In the genomic region with DNA sequence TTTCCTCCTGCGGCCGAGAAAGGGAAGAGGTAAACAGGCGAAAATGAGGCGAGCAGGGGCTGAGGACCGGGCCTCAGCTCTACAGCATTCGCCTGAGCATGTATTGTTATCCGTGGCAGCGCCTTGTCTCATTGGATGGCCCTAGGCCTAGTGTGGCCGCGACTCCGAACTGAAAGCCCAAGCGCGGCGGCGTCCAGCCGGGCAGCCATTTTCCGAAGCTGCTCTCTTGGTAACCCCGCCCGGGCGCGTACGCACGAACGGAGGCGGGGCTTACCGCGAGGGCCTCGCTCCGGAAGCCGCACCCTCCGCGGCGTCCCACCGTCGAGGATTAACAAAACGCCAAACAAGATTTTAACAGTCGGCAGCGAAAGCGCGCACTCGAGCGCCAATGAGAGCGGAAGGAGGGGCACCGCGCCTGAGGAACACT, we compare ENCODE assay signal across 1 cellular context.
TF ChIP-seq lines count a peak whose summit lies in the region.

No MANE protein-coding gene starts in this region.

TF ChIP-seq in K562, 482 proteins besides CTCF, POLR2A, EP300 and RAD21 (continued from another document and continues in another):
- TF ChIP-seq CCAR2 (IDR thresholded peaks at IDR 0.05; ENCODE audit: low read depth, low read length): no peak
- TF ChIP-seq, protein P1, sequence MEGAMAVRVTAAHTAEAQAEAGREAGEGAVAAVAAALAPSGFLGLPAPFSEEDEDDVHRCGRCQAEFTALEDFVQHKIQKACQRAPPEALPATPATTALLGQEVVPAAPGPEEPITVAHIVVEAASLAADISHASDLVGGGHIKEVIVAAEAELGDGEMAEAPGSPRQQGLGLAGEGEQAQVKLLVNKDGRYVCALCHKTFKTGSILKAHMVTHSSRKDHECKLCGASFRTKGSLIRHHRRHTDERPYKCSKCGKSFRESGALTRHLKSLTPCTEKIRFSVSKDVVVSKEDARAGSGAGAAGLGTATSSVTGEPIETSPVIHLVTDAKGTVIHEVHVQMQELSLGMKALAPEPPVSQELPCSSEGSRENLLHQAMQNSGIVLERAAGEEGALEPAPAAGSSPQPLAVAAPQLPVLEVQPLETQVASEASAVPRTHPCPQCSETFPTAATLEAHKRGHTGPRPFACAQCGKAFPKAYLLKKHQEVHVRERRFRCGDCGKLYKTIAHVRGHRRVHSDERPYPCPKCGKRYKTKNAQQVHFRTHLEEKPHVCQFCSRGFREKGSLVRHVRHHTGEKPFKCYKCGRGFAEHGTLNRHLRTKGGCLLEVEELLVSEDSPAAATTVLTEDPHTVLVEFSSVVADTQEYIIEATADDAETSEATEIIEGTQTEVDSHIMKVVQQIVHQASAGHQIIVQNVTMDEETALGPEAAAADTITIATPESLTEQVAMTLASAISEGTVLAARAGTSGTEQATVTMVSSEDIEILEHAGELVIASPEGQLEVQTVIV (CRISPR knock-in tag; IDR thresholded peaks at IDR 0.05; ENCODE audit: borderline replicate concordance): no peak
- TF ChIP-seq ZNF12 (CRISPR knock-in tag; IDR thresholded peaks at IDR 0.05): no peak
- TF ChIP-seq THRAP3 (IDR thresholded peaks at IDR 0.05; ENCODE audit: borderline replicate concordance): no peak
- TF ChIP-seq, protein P2, sequence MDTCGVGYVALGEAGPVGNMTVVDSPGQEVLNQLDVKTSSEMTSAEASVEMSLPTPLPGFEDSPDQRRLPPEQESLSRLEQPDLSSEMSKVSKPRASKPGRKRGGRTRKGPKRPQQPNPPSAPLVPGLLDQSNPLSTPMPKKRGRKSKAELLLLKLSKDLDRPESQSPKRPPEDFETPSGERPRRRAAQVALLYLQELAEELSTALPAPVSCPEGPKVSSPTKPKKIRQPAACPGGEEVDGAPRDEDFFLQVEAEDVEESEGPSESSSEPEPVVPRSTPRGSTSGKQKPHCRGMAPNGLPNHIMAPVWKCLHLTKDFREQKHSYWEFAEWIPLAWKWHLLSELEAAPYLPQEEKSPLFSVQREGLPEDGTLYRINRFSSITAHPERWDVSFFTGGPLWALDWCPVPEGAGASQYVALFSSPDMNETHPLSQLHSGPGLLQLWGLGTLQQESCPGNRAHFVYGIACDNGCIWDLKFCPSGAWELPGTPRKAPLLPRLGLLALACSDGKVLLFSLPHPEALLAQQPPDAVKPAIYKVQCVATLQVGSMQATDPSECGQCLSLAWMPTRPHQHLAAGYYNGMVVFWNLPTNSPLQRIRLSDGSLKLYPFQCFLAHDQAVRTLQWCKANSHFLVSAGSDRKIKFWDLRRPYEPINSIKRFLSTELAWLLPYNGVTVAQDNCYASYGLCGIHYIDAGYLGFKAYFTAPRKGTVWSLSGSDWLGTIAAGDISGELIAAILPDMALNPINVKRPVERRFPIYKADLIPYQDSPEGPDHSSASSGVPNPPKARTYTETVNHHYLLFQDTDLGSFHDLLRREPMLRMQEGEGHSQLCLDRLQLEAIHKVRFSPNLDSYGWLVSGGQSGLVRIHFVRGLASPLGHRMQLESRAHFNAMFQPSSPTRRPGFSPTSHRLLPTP (IDR thresholded peaks at IDR 0.05; ENCODE audit: borderline replicate concordance, extremely low read depth, insufficient read length): no peak
- TF ChIP-seq, protein P3, sequence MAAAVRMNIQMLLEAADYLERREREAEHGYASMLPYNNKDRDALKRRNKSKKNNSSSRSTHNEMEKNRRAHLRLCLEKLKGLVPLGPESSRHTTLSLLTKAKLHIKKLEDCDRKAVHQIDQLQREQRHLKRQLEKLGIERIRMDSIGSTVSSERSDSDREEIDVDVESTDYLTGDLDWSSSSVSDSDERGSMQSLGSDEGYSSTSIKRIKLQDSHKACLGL (CRISPR knock-in tag; IDR thresholded peaks at IDR 0.05; ENCODE audit: borderline replicate concordance, poor library complexity, severe bottlenecking): no peak
- TF ChIP-seq, protein P4, sequence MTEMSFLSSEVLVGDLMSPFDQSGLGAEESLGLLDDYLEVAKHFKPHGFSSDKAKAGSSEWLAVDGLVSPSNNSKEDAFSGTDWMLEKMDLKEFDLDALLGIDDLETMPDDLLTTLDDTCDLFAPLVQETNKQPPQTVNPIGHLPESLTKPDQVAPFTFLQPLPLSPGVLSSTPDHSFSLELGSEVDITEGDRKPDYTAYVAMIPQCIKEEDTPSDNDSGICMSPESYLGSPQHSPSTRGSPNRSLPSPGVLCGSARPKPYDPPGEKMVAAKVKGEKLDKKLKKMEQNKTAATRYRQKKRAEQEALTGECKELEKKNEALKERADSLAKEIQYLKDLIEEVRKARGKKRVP (CRISPR knock-in tag; IDR thresholded peaks at IDR 0.05): no peak
- TF ChIP-seq ZNF75A (CRISPR knock-in tag; IDR thresholded peaks at IDR 0.05): no peak
- no peak for TF ChIP-seq ZNF778 (CRISPR knock-in tag; IDR thresholded peaks at IDR 0.05)
- no peak for TF ChIP-seq RAD51 (IDR thresholded peaks at IDR 0.05; ENCODE audit: borderline replicate concordance, low read depth)
- no peak for TF ChIP-seq HSF4 (CRISPR knock-in tag; IDR thresholded peaks at IDR 0.05; ENCODE audit: borderline replicate concordance)
- peak; percentile 36 for TF ChIP-seq RBBP5 (IDR thresholded peaks at IDR 0.05; ENCODE audit: borderline replicate concordance, insufficient read depth, low read length, poor library complexity, severe bottlenecking)
- TF ChIP-seq, protein P5, sequence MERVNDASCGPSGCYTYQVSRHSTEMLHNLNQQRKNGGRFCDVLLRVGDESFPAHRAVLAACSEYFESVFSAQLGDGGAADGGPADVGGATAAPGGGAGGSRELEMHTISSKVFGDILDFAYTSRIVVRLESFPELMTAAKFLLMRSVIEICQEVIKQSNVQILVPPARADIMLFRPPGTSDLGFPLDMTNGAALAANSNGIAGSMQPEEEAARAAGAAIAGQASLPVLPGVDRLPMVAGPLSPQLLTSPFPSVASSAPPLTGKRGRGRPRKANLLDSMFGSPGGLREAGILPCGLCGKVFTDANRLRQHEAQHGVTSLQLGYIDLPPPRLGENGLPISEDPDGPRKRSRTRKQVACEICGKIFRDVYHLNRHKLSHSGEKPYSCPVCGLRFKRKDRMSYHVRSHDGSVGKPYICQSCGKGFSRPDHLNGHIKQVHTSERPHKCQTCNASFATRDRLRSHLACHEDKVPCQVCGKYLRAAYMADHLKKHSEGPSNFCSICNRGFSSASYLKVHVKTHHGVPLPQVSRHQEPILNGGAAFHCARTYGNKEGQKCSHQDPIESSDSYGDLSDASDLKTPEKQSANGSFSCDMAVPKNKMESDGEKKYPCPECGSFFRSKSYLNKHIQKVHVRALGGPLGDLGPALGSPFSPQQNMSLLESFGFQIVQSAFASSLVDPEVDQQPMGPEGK (CRISPR knock-in tag; IDR thresholded peaks at IDR 0.05; ENCODE audit: borderline replicate concordance): no peak
- TF ChIP-seq PHB (CRISPR knock-in tag; IDR thresholded peaks at IDR 0.05): peak; percentile 88; the same call in 1 of the 2 replicates
- TF ChIP-seq TEAD1 (CRISPR knock-in tag; IDR thresholded peaks at IDR 0.05): no peak
- peak; percentile 80 for TF ChIP-seq GABPA (tag; conservative IDR thresholded peaks at IDR 0.05; ENCODE audit: low read depth)
- no peak for TF ChIP-seq MCM3 (IDR thresholded peaks at IDR 0.05)
- TF ChIP-seq NFE2 (IDR thresholded peaks at IDR 0.05; ENCODE audit: low read depth): no peak
- TF ChIP-seq L3MBTL2 (IDR thresholded peaks at IDR 0.05): no peak
- no peak for TF ChIP-seq JUND (IDR thresholded peaks at IDR 0.05; ENCODE audit: borderline replicate concordance, low read depth, low read length)
- no peak; the same call in 2 of the 3 replicates for TF ChIP-seq JUND (tag; IDR thresholded peaks at IDR 0.05; ENCODE audit: borderline replicate concordance, low read depth, low read length)
- no peak for TF ChIP-seq OTX1 (CRISPR knock-in tag; IDR thresholded peaks at IDR 0.05)
- TF ChIP-seq FOXA3 (CRISPR knock-in tag; conservative IDR thresholded peaks at IDR 0.05 in 1 of 2, IDR thresholded peaks at IDR 0.05 in 1 of 2): no peak
- no peak for TF ChIP-seq SREBF1 (IDR thresholded peaks at IDR 0.05; ENCODE audit: borderline replicate concordance, low read depth, low read length)
- TF ChIP-seq POLR3G (IDR thresholded peaks at IDR 0.05; ENCODE audit: extremely low read depth, insufficient read length, insufficient replicate concordance): no peak
- no peak for TF ChIP-seq ZNF217 (CRISPR knock-in tag; IDR thresholded peaks at IDR 0.05)
- TF ChIP-seq, protein P6, sequence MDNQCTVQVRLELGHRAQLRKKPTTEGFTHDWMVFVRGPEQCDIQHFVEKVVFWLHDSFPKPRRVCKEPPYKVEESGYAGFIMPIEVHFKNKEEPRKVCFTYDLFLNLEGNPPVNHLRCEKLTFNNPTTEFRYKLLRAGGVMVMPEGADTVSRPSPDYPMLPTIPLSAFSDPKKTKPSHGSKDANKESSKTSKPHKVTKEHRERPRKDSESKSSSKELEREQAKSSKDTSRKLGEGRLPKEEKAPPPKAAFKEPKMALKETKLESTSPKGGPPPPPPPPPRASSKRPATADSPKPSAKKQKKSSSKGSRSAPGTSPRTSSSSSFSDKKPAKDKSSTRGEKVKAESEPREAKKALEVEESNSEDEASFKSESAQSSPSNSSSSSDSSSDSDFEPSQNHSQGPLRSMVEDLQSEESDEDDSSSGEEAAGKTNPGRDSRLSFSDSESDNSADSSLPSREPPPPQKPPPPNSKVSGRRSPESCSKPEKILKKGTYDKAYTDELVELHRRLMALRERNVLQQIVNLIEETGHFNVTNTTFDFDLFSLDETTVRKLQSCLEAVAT (IDR thresholded peaks at IDR 0.05): peak in 1 of 2 experiments; percentile 13; a peak in 1 of 4 replicates
- TF ChIP-seq TBP (optimal IDR thresholded peaks at IDR 0.05; ENCODE audit: low read depth, low read length): peak; percentile 91
- TF ChIP-seq HLTF (IDR thresholded peaks at IDR 0.05): no peak
- TF ChIP-seq TAL1 (IDR thresholded peaks at IDR 0.05): no peak
- no peak for TF ChIP-seq MTA1 (IDR thresholded peaks at IDR 0.05; ENCODE audit: borderline replicate concordance)
- TF ChIP-seq ZNF740 (CRISPR knock-in tag; IDR thresholded peaks at IDR 0.05): no peak
- TF ChIP-seq ZNF740 (tag; IDR thresholded peaks at IDR 0.05): no peak
- TF ChIP-seq ZNF395 (CRISPR knock-in tag; IDR thresholded peaks at IDR 0.05): no peak
- TF ChIP-seq DACH1 (IDR thresholded peaks at IDR 0.05; ENCODE audit: partially characterized antibody): no peak
- TF ChIP-seq, protein P7, sequence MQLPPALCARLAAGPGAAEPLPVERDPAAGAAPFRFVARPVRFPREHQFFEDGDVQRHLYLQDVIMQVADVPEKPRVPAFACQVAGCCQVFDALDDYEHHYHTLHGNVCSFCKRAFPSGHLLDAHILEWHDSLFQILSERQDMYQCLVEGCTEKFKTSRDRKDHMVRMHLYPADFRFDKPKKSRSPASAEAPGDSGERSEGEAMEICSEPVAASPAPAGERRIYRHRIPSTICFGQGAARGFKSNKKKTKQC (CRISPR knock-in tag; IDR thresholded peaks at IDR 0.05): no peak; the same call in 1 of the 2 replicates
- no peak for TF ChIP-seq MAFF (IDR thresholded peaks at IDR 0.05; ENCODE audit: low read length)
- TF ChIP-seq ZFX (CRISPR knock-in tag; IDR thresholded peaks at IDR 0.05): peak; percentile 99
- TF ChIP-seq ZNF174 (CRISPR knock-in tag; IDR thresholded peaks at IDR 0.05): no peak
- peak; percentile 93 for TF ChIP-seq POLR2AphosphoS5 (IDR thresholded peaks at IDR 0.05; ENCODE audit: control insufficient read depth, insufficient read depth, low read depth, low read length)
- TF ChIP-seq ZNF57 (CRISPR knock-in tag; IDR thresholded peaks at IDR 0.05): no peak
- no peak for TF ChIP-seq ZNF23 (CRISPR knock-in tag; IDR thresholded peaks at IDR 0.05)
- no peak for TF ChIP-seq FOXM1 (IDR thresholded peaks at IDR 0.05; ENCODE audit: low read depth)
- TF ChIP-seq FOXM1 (CRISPR knock-in tag; IDR thresholded peaks at IDR 0.05; ENCODE audit: low read depth): no peak
- no peak for TF ChIP-seq ZNF175 (CRISPR knock-in tag; IDR thresholded peaks at IDR 0.05; ENCODE audit: low read depth)
- TF ChIP-seq SP2 (IDR thresholded peaks at IDR 0.05; ENCODE audit: extremely low read depth, low read depth, low read length, poor library complexity, severe bottlenecking): peak; percentile 41
- no peak for TF ChIP-seq ZNF408 (CRISPR knock-in tag; IDR thresholded peaks at IDR 0.05; ENCODE audit: low read depth)
- TF ChIP-seq ETS2 (tag; IDR thresholded peaks at IDR 0.05; ENCODE audit: borderline replicate concordance, poor library complexity, severe bottlenecking): no peak
- no peak for TF ChIP-seq BMI1 (IDR thresholded peaks at IDR 0.05; ENCODE audit: low read length)
- TF ChIP-seq ZNF274 (IDR thresholded peaks at IDR 0.05; ENCODE audit: borderline replicate concordance, low read depth, low read length): no peak
- TF ChIP-seq SUPT5H (IDR thresholded peaks at IDR 0.05): peak; percentile 94
- TF ChIP-seq KLF1 (tag; IDR thresholded peaks at IDR 0.05): peak; percentile 67; the same call in 1 of the 2 replicates
- TF ChIP-seq PRPF4 (IDR thresholded peaks at IDR 0.05; ENCODE audit: insufficient read depth, low read depth, low read length, poor library complexity, severe bottlenecking): no peak
- TF ChIP-seq NUFIP1 (IDR thresholded peaks at IDR 0.05; ENCODE audit: partially characterized antibody): peak; percentile 7
- TF ChIP-seq U2AF1 (optimal IDR thresholded peaks at IDR 0.05; ENCODE audit: low read depth, low read length): no peak
- no peak for TF ChIP-seq ZEB2 (IDR thresholded peaks at IDR 0.05)
- no peak for TF ChIP-seq MTA2 (IDR thresholded peaks at IDR 0.05; ENCODE audit: low read depth)
- no peak for TF ChIP-seq SREBF2 (CRISPR knock-in tag; IDR thresholded peaks at IDR 0.05)
